10 cellular contexts compared by ENCODE assay signal in the genomic region with DNA sequence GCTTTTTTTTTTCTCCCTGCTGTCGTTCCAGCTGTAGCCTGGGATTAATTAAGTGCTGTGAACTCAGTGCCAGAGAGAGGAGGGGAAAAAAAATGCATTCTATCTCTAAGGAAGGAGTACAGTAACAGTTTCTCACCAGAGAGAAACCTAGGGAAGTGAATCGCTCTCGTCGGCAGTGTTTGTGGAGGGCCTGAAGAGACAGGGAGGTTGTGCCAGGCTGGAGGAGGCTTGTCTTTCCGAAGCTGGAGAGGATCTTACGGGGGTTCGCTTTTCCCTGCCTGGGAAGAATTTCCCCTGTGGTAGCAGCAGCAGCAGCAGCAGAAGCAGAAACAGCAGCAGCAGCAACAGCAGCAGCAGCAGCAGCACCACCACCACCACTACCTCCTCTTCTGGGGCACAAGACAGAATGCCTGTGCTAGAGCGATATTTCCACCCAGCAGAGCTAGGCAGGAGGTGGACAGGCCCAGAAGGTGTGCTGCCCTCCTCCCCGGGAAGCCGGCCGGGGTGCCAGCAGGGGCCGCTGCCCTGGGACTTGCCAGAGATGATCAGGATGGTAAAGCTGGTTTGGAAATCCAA.
DNase-seq lines count a peak whose midpoint lies in the region; ATAC-seq and TF ChIP-seq lines count a peak whose summit lies in the region.
"Had no signal": no experiment of that assay in that cellular context is flagged by ENCODE, and none has a peak within 500 bp of the region (broad histone marks: within the 10 kb centered on the region; RNA-seq: fewer than 3 reads in every experiment).

No MANE protein-coding gene starts in this region.

- TF ChIP-seq CTCF in brain microvascular endothelial cell (IDR thresholded peaks at IDR 0.05; ENCODE audit: low read depth, low read length, missing control alignments), result peak; percentile 45

- H3K36me3 ChIP-seq in brain microvascular endothelial cell (replicated peaks) (no peaks in the 10 kb centered on the region), SJCRH30 (no peaks in the 10 kb centered on the region)

- no peaks in the 10 kb centered on the region for H3K9me3 Mint-ChIP-seq in stimulated activated effector memory CD8-positive, alpha-beta T cell treated with anti-CD3 and anti-CD28 coated beads, Interleukin-12 subunit alpha, Interleukin-12 subunit beta, amount 100 ng/mL, for 72 hours
- H3K9me3 Mint-ChIP-seq: T-cell had no signal

- no peaks in the 10 kb centered on the region for H3K36me3 Mint-ChIP-seq in stimulated activated effector memory CD8-positive, alpha-beta T cell treated with anti-CD3 and anti-CD28 coated beads, Interleukin-12 subunit alpha, Interleukin-12 subunit beta, amount 100 ng/mL, for 72 hours
- H3K36me3 Mint-ChIP-seq: T-cell had no signal

- H3K4me3 Mint-ChIP-seq in stimulated activated effector memory CD8-positive, alpha-beta T cell treated with anti-CD3 and anti-CD28 coated beads, Interleukin-12 subunit alpha, Interleukin-12 subunit beta, amount 100 ng/mL, for 72 hours, result no peak overlapping the region

- peaks cover 5% of the 10 kb centered on the region; the same call in 1 of the 2 replicates for H3K4me1 ChIP-seq in SJCRH30

- peak overlapping the region; percentile 58 for H3K27ac ChIP-seq in brain microvascular endothelial cell
- no peak overlapping the region for H3K27ac ChIP-seq in SJCRH30

- peak; percentile 36 for DNase-seq in LHCN-M2 (ENCODE audit: low read depth)
- DNase-seq in brain microvascular endothelial cell, result no peak
- peak; percentile 4 for DNase-seq in kidney tubule cell (ENCODE audit: low spot score)
- no peak for DNase-seq in stimulated activated effector memory CD8-positive, alpha-beta T cell treated with anti-CD3 and anti-CD28 coated beads, Interleukin-12 subunit alpha, Interleukin-12 subunit beta, amount 100 ng/mL, for 72 hours (ENCODE audit: low spot score in 2 of 2)
- no peak for DNase-seq in iPS-NIHi11 (ENCODE audit: low spot score)
- DNase-seq in SJCRH30, result no peak
- DNase-seq in COLO829 (ENCODE audit: low spot score), result no peak
- no peak for DNase-seq in ACHN
- DNase-seq: amniotic stem cell had no signal

- in situ Hi-C loops in brain microvascular endothelial cell (cut with HindIII; ENCODE audit: low pct_ligation_motif_present, low sequenced_read_pairs), result no loop called here
- in situ Hi-C loops in ACHN (cut with HindIII; ENCODE audit: low pct_ligation_motif_present, low pct_unique_long_range_greater_than_20kb, low sequenced_read_pairs), result no loop called here

- ATAC-seq in stimulated activated effector memory CD8-positive, alpha-beta T cell treated with anti-CD3 and anti-CD28 coated beads, Interleukin-12 subunit alpha, Interleukin-12 subunit beta, amount 100 ng/mL, for 72 hours, result no peak

- H3K27me3 ChIP-seq in brain microvascular endothelial cell (replicated peaks) (no peaks in the 10 kb centered on the region), SJCRH30 (0 out of 2 replicates have a peak, but pooled peaks cover 4% of the 10 kb centered on the region)

- H3K4me3 ChIP-seq in brain microvascular endothelial cell (ENCODE audit: low read depth, low read length) (peak overlapping the region; percentile 51), SJCRH30 (no peak overlapping the region)

- H3K9me3 ChIP-seq in SJCRH30 (replicated peaks), result no peaks in the 10 kb centered on the region

- H3K4me1 Mint-ChIP-seq in stimulated activated effector memory CD8-positive, alpha-beta T cell treated with anti-CD3 and anti-CD28 coated beads, Interleukin-12 subunit alpha, Interleukin-12 subunit beta, amount 100 ng/mL, for 72 hours, result peaks cover 7% of the 10 kb centered on the region

- peak overlapping the region; percentile 7 for H3K27ac Mint-ChIP-seq in stimulated activated effector memory CD8-positive, alpha-beta T cell treated with anti-CD3 and anti-CD28 coated beads, Interleukin-12 subunit alpha, Interleukin-12 subunit beta, amount 100 ng/mL, for 72 hours
- H3K27ac Mint-ChIP-seq: T-cell had no signal

Comparison
In these comparisons a context has a peak if more than half of its experiments do, and no peak if none do; other contexts are left out.
1. DNase-seq: peak in LHCN-M2 (single experiment) and kidney tubule cell (single experiment); none in brain microvascular endothelial cell (single experiment), stimulated activated effector memory CD8-positive, alpha-beta T cell treated with anti-CD3 and anti-CD28 coated beads, Interleukin-12 subunit alpha, Interleukin-12 subunit beta, amount 100 ng/mL, for 72 hours (0 of 2), iPS-NIHi11 (single experiment), SJCRH30 (0 of 2), COLO829 (single experiment) and ACHN (single experiment).